Comparison of ENCODE assay signal across 9 cellular contexts in genomic region chr7:77425151-77426051, GRCh38. TPM values are rescaled to one million over a fixed set of nuclear protein-coding genes. Genes with fewer than 3 reads are reported as not detected.
DNase-seq lines count a peak whose midpoint lies in the region; ATAC-seq and TF ChIP-seq lines count a peak whose summit lies in the region.
"Had no signal": no experiment of that assay in that cellular context is flagged by ENCODE, and none has a peak within 500 bp of the region (broad histone marks: within the 10 kb centered on the region; RNA-seq: fewer than 3 reads in every experiment).

No MANE protein-coding gene starts in this region.

- TF ChIP-seq CTCF in BJ (IDR thresholded peaks at IDR 0.05; ENCODE audit: insufficient read depth, low read depth, low read length) (no peak), esophagus squamous epithelium (IDR thresholded peaks at IDR 0.05) (no peak)

- intact Hi-C loops in esophagus squamous epithelium (cut with DNase I), result no loop called here

- H3K9me3 Mint-ChIP-seq in stimulated activated effector memory CD8-positive, alpha-beta T cell treated with anti-CD3 and anti-CD28 coated beads, Interleukin-12 subunit alpha, Interleukin-12 subunit beta, amount 100 ng/mL, for 72 hours, result no peaks in the 10 kb centered on the region

- peak; percentile 31 for ATAC-seq in HG02870 (IDR thresholded peaks at IDR 0.05; ENCODE audit: unreplicated experiment)
- no peak for ATAC-seq in stimulated activated effector memory CD8-positive, alpha-beta T cell treated with anti-CD3 and anti-CD28 coated beads, Interleukin-12 subunit alpha, Interleukin-12 subunit beta, amount 100 ng/mL, for 72 hours
- no peak for ATAC-seq in HG03439 (IDR thresholded peaks at IDR 0.05; ENCODE audit: unreplicated experiment)

- no peaks in the 10 kb centered on the region for H3K9me3 ChIP-seq in esophagus squamous epithelium

- H3K4me3 Mint-ChIP-seq in stimulated activated effector memory CD8-positive, alpha-beta T cell treated with anti-CD3 and anti-CD28 coated beads, Interleukin-12 subunit alpha, Interleukin-12 subunit beta, amount 100 ng/mL, for 72 hours, result no peak overlapping the region

- H3K4me3 ChIP-seq in BJ (ENCODE audit: low read depth, low read length), result no peak overlapping the region
- no peak overlapping the region for H3K4me3 ChIP-seq in esophagus squamous epithelium

- H3K4me1 ChIP-seq in esophagus squamous epithelium, result peaks cover 0 to 41% (median 6%) of the 10 kb centered on the region in 3 donors

- CTCF ChIA-PET in BJ (lab: Yijun Ruan, JAX), result interaction anchor here (0.6 to 1.0 kb wide), 3 partner anchors 30 to 55 kb away, joined by 3 read pairs; no protein-coding TSS in a partner anchor

- H3K4me1 Mint-ChIP-seq in stimulated activated effector memory CD8-positive, alpha-beta T cell treated with anti-CD3 and anti-CD28 coated beads, Interleukin-12 subunit alpha, Interleukin-12 subunit beta, amount 100 ng/mL, for 72 hours, result peaks cover 24% of the 10 kb centered on the region

- WGBS in esophagus squamous epithelium, 2 donors, result 55 to 58% methylated on average over 10 of the region's 10 CpGs

- TF ChIP-seq POLR2A in esophagus squamous epithelium (IDR thresholded peaks at IDR 0.05), result no peak

- H3K27me3 ChIP-seq in BJ (ENCODE audit: control insufficient read depth, insufficient read depth, low read length) (no peaks in the 10 kb centered on the region), esophagus squamous epithelium (peaks cover 0 to 9% (median 0%) of the 10 kb centered on the region in 4 donors)

- POLR2A ChIA-PET in BJ (lab: Charles Lee), result interaction anchor here (0.7 kb wide), 2 partner anchors 14 to 18 kb away, joined by 6 to 10 read pairs; no protein-coding TSS in a partner anchor

- no peak overlapping the region for H3K27ac ChIP-seq in esophagus squamous epithelium

- no peaks in the 10 kb centered on the region for H3K36me3 ChIP-seq in BJ (ENCODE audit: control insufficient read depth, insufficient read depth, low read length)
- H3K36me3 ChIP-seq in esophagus squamous epithelium, result no peaks in the 10 kb centered on the region

- H3K27ac Mint-ChIP-seq in stimulated activated effector memory CD8-positive, alpha-beta T cell treated with anti-CD3 and anti-CD28 coated beads, Interleukin-12 subunit alpha, Interleukin-12 subunit beta, amount 100 ng/mL, for 72 hours, result no peak overlapping the region

- DNase-seq in BJ (ENCODE audit: low read depth) (peak; percentile 14), amniotic epithelial cell (ENCODE audit: low read depth) (peak; percentile 47), islet precursor cell (peak; percentile 82), ACHN (no peak), esophagus squamous epithelium (lab: John Stamatoyannopoulos, UW) (no peak)
- no peak for DNase-seq in stimulated activated effector memory CD8-positive, alpha-beta T cell treated with anti-CD3 and anti-CD28 coated beads, Interleukin-12 subunit alpha, Interleukin-12 subunit beta, amount 100 ng/mL, for 72 hours (ENCODE audit: low spot score in 2 of 2)
- DNase-seq: DMS153 had no signal

- in situ Hi-C loops in ACHN (cut with HindIII; ENCODE audit: low pct_ligation_motif_present, low pct_unique_long_range_greater_than_20kb, low sequenced_read_pairs), result no loop called here

- H3K36me3 Mint-ChIP-seq in stimulated activated effector memory CD8-positive, alpha-beta T cell treated with anti-CD3 and anti-CD28 coated beads, Interleukin-12 subunit alpha, Interleukin-12 subunit beta, amount 100 ng/mL, for 72 hours, result no peaks in the 10 kb centered on the region

RNA-seq across cellular contexts. Expression of gene GSAP, which starts 9.3 kb away (rescaled TPM):
- polyA plus RNA-seq in BJ (2011; rRNA removed), result 3.7 and 7.0 TPM in 2 replicates
- 3.7 and 5.0 TPM in 2 replicates for polyA minus RNA-seq in BJ (2011; rRNA and poly(A)+ RNA removed)
- total RNA-seq in esophagus squamous epithelium, result 10 to 100 TPM in 2 of 4 donors, 1 to 10 TPM in 2; 5.7 to 22.5 (median 10.8) TPM

Comparison
In these comparisons a context has a peak if more than half of its experiments do, and no peak if none do; other contexts are left out.
1. DNase-seq: peak in BJ (single experiment), amniotic epithelial cell (single experiment) and islet precursor cell (single experiment); none in ACHN (single experiment), stimulated activated effector memory CD8-positive, alpha-beta T cell treated with anti-CD3 and anti-CD28 coated beads, Interleukin-12 subunit alpha, Interleukin-12 subunit beta, amount 100 ng/mL, for 72 hours (0 of 2) and esophagus squamous epithelium (single experiment).